Comparison of ENCODE assay signal across 1 cellular context in genomic region chr14:76205708-76206107, GRCh38.
TF ChIP-seq lines count a peak whose summit lies in the region.

No MANE protein-coding gene starts in this region.

TF ChIP-seq in GM12878, 131 proteins besides CTCF, POLR2A, EP300 and RAD21 (continued from another document):
- TF ChIP-seq NBN (IDR thresholded peaks at IDR 0.05) (peak; percentile 62; the same call in 1 of the 2 replicates), DPF2 (IDR thresholded peaks at IDR 0.05) (0 out of 2 replicates have a peak, but pooled peaks have one; percentile 39), BRCA1 (IDR thresholded peaks at IDR 0.05; ENCODE audit: low read depth, low read length) (no peak), TCF7 (IDR thresholded peaks at IDR 0.05; ENCODE audit: borderline replicate concordance) (no peak), EZH2 (IDR thresholded peaks at IDR 0.05; ENCODE audit: borderline replicate concordance, control insufficient read depth, low read depth, low read length) (no peak), NRF1 (conservative IDR thresholded peaks at IDR 0.05; ENCODE audit: low read depth, low read length) (no peak), SP1 (IDR thresholded peaks at IDR 0.05; ENCODE audit: low read depth, low read length) (no peak), HDAC2 (IDR thresholded peaks at IDR 0.05) (no peak), YY1 (IDR thresholded peaks at IDR 0.05; ENCODE audit: low read depth, low read length) (peak; percentile 33; the same call in 1 of the 2 replicates), ZNF24 (IDR thresholded peaks at IDR 0.05) (peak; percentile 42; the same call in 1 of the 2 replicates), SMAD1 (IDR thresholded peaks at IDR 0.05; ENCODE audit: low read depth, partially characterized antibody) (no peak), KAT2A (conservative IDR thresholded peaks at IDR 0.05; ENCODE audit: control insufficient read depth, low read depth, low read length) (no peak), SIN3A (IDR thresholded peaks at IDR 0.05; ENCODE audit: low read depth, low read length) (no peak), SPI1 (IDR thresholded peaks at IDR 0.05; ENCODE audit: borderline replicate concordance, insufficient read depth, low read depth, low read length) (no peak; the same call in 1 of the 2 replicates), MYC (IDR thresholded peaks at IDR 0.05; ENCODE audit: insufficient read depth, insufficient read length, insufficient replicate concordance, low read length, severe bottlenecking) (no peak)
- TF ChIP-seq, protein P1, sequence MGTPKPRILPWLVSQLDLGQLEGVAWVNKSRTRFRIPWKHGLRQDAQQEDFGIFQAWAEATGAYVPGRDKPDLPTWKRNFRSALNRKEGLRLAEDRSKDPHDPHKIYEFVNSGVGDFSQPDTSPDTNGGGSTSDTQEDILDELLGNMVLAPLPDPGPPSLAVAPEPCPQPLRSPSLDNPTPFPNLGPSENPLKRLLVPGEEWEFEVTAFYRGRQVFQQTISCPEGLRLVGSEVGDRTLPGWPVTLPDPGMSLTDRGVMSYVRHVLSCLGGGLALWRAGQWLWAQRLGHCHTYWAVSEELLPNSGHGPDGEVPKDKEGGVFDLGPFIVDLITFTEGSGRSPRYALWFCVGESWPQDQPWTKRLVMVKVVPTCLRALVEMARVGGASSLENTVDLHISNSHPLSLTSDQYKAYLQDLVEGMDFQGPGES (IDR thresholded peaks at IDR 0.05), result no peak
